Comparison of ENCODE assay signal across 8 cellular contexts in the genomic region with DNA sequence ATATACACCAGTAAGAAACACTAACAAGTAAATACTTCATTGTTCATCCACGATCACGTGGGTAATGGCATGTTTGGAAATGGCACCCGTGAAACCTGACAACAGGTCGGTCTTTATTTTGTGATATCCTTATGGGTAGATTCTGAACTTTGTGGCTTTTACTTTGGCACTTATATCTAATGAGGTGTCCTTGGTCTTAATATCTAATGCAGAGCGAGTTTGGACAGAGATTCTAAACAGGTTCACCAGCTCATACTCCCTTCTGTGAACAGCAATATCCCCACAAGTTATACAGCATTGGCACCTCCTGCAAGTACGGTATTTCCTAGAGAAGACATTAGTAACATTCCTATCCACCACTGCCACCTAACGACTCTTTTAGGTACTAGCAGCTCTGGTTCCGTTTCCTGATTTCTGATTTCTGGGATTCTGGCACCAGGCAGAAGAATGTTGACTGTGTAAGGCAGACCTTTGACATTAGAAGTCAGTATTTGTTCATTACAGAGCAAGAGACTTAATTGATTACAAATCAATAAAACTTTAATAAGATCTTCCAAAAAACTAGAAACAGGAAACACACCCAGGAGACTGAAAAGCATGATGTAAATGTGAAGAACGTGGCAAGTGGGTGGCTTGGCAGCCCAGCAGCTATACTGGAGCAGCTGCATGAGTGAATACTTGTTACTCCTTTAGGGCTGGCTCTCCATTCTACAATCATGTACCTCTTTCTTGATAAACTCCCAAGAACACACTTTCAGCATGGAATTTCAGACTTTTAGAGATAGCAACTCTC. TPM values are rescaled to one million over a fixed set of nuclear protein-coding genes. Genes with fewer than 3 reads are reported as not detected.
DNase-seq lines count a peak whose midpoint lies in the region; ATAC-seq and TF ChIP-seq lines count a peak whose summit lies in the region.

No MANE protein-coding gene starts in this region.

- no peak overlapping the region for H3K4me2 ChIP-seq in mesenchymal stem cell (ENCODE audit: low read length, poor library complexity, severe bottlenecking)

- H2AFZ ChIP-seq in mesenchymal stem cell (ENCODE audit: low read depth, low read length): no peak overlapping the region

- H3K9me3 ChIP-seq in effector memory CD4-positive, alpha-beta T cell (ENCODE audit: control insufficient read depth, low read length): no peaks in the 10 kb centered on the region
- no peaks in the 10 kb centered on the region for H3K9me3 ChIP-seq in mesenchymal stem cell (ENCODE audit: control insufficient read depth, low read length)
- no peaks in the 10 kb centered on the region for H3K9me3 ChIP-seq in thoracic aorta

- H3K9ac ChIP-seq in mesenchymal stem cell (ENCODE audit: low read length): peak overlapping the region; percentile 11

- no peak overlapping the region for H4K91ac ChIP-seq in mesenchymal stem cell (ENCODE audit: low read length)

- peak; percentile 91 for TF ChIP-seq CTCF in VCaP (conservative IDR thresholded peaks at IDR 0.05)
- peak; percentile 86 for TF ChIP-seq CTCF in thoracic aorta (IDR thresholded peaks at IDR 0.05)

- no peak overlapping the region for H2BK5ac ChIP-seq in mesenchymal stem cell (ENCODE audit: low read depth, low read length, poor library complexity, severe bottlenecking)

- no peak overlapping the region for H3K14ac ChIP-seq in mesenchymal stem cell (ENCODE audit: low read length in 2 of 2)

- H3K4ac ChIP-seq in mesenchymal stem cell (ENCODE audit: low read depth in 1 of 2, low read length in 2 of 2): no peak overlapping the region

- H3K23ac ChIP-seq in mesenchymal stem cell (ENCODE audit: low read length in 2 of 2): no peak overlapping the region

- H2AK5ac ChIP-seq in mesenchymal stem cell (ENCODE audit: low read length, severe bottlenecking): no peak overlapping the region

- no peak overlapping the region for H2BK15ac ChIP-seq in mesenchymal stem cell (ENCODE audit: low read depth, poor library complexity, severe bottlenecking)

- H2BK12ac ChIP-seq in mesenchymal stem cell (ENCODE audit: low read length in 2 of 2): no peak overlapping the region

- peak; percentile 18 for DNase-seq in activated CD4-positive, CD25-positive, alpha-beta regulatory T cell treated with anti-CD3 and anti-CD28 coated beads, Interleukin-2, amount 50 U/mL, for 16 hours (ENCODE audit: low read depth, low spot score)
- no peak for DNase-seq in activated CD4-positive, CD25-positive, alpha-beta regulatory T cell treated with anti-CD3 and anti-CD28 coated beads, Interleukin-2, amount 50 U/mL, for 72 hours
- DNase-seq in NCI-H2227 treated with DMSO at 0.1 percent for 48 hours (lab: John Stamatoyannopoulos, UW) (peak; percentile 78), mesenchymal stem cell (peak; percentile 76), thoracic aorta (ENCODE audit: low spot score) (no peak)
- DNase-seq in effector memory CD4-positive, alpha-beta T cell: peak in 2 of 3 donors; percentile 11 to 22

- WGBS in mesenchymal stem cell: 39% methylated on average over 7 of the region's 9 CpGs

- H3K18ac ChIP-seq in mesenchymal stem cell (ENCODE audit: low read depth in 1 of 2, low read length in 2 of 2): no peak overlapping the region

- no peaks in the 10 kb centered on the region for H3K27me3 ChIP-seq in effector memory CD4-positive, alpha-beta T cell (replicated peaks; ENCODE audit: control insufficient read depth, insufficient read depth, low read length, poor library complexity, severe bottlenecking)
- H3K27me3 ChIP-seq in mesenchymal stem cell (ENCODE audit: control insufficient read depth in 1 of 2, insufficient read depth in 1 of 2, low read length in 2 of 2): no peaks in the 10 kb centered on the region
- no peaks in the 10 kb centered on the region for H3K27me3 ChIP-seq in thoracic aorta (replicated peaks; ENCODE audit: insufficient read depth)

- no peak overlapping the region for H2BK120ac ChIP-seq in mesenchymal stem cell (ENCODE audit: low read depth, low read length)

- H4K8ac ChIP-seq in mesenchymal stem cell (ENCODE audit: low read length): no peak overlapping the region

- H3K4me3 ChIP-seq in effector memory CD4-positive, alpha-beta T cell (ENCODE audit: insufficient read depth, low read depth, low read length, poor library complexity, severe bottlenecking): no peak overlapping the region
- H3K4me3 ChIP-seq in mesenchymal stem cell (ENCODE audit: insufficient read depth in 1 of 2, low read depth in 1 of 2, low read length in 2 of 2) (no peak overlapping the region), thoracic aorta (no peak overlapping the region)

- ATAC-seq in HG02870 (IDR thresholded peaks at IDR 0.05; ENCODE audit: unreplicated experiment) (peak; percentile 66), thoracic aorta (ENCODE audit: insufficient number of reproducible peaks, low FRiP score, low read depth) (peak; percentile 72)

- no peaks in the 10 kb centered on the region for H3K36me3 ChIP-seq in effector memory CD4-positive, alpha-beta T cell (ENCODE audit: control insufficient read depth, insufficient read depth, low read length)
- peaks cover 0 to 7% of the 10 kb centered on the region in 2 experiments for H3K36me3 ChIP-seq in mesenchymal stem cell (ENCODE audit: control insufficient read depth in 1 of 2, insufficient read depth in 2 of 2, low read depth in 1 of 2, low read length in 2 of 2)
- peaks cover 6% of the 10 kb centered on the region for H3K36me3 ChIP-seq in thoracic aorta

- peaks cover 5% of the 10 kb centered on the region for H3K79me1 ChIP-seq in mesenchymal stem cell (replicated peaks; ENCODE audit: low read length, poor library complexity, severe bottlenecking)

- H3K27ac ChIP-seq in VCaP (peak overlapping the region; percentile 49), mesenchymal stem cell (ENCODE audit: low read length, poor library complexity, severe bottlenecking) (no peak overlapping the region), thoracic aorta (no peak overlapping the region)
- H3K27ac ChIP-seq in effector memory CD4-positive, alpha-beta T cell (ENCODE audit: insufficient read depth, low read length, poor library complexity, severe bottlenecking): no peak overlapping the region

- no peaks in the 10 kb centered on the region for H3K4me1 ChIP-seq in effector memory CD4-positive, alpha-beta T cell (ENCODE audit: control insufficient read depth, insufficient read depth, low read length, poor library complexity, severe bottlenecking)
- H3K4me1 ChIP-seq in mesenchymal stem cell (ENCODE audit: control insufficient read depth, insufficient read depth, low read depth, low read length): no peaks in the 10 kb centered on the region
- peaks cover 7 to 18% of the 10 kb centered on the region in 2 donors for H3K4me1 ChIP-seq in thoracic aorta (ENCODE audit: control insufficient read depth in 1 of 2, low read depth in 2 of 2)

RNA-seq across cellular contexts. Expression of a gene that starts 2.5 kb away (rescaled TPM):
- polyA plus RNA-seq in mesenchymal stem cell (2013, experiment 1 of 2): 5.0 TPM
- polyA plus RNA-seq in mesenchymal stem cell (2013, experiment 2 of 2): 5.8 TPM
- 10 to 100 TPM; 13.5 to 15.7 TPM for total RNA-seq in thoracic aorta

RNA-seq across cellular contexts. Expression of a gene that starts 6.7 kb away (rescaled TPM):
- polyA plus RNA-seq in mesenchymal stem cell (2013, experiment 1 of 2): 13.8 TPM
- 15.4 TPM for polyA plus RNA-seq in mesenchymal stem cell (2013, experiment 2 of 2)
- total RNA-seq in thoracic aorta: 10 to 100 TPM; 45.6 to 66.4 TPM

RNA-seq across cellular contexts. Expression of a gene that starts 49.6 kb away (rescaled TPM):
- not detected for polyA plus RNA-seq in mesenchymal stem cell (2013, experiment 1 of 2)
- polyA plus RNA-seq in mesenchymal stem cell (2013, experiment 2 of 2): not detected
- not detected for total RNA-seq in thoracic aorta

RNA-seq across cellular contexts. Expression of a gene that starts 54.6 kb away (rescaled TPM):
- not detected for polyA plus RNA-seq in mesenchymal stem cell (2013, experiment 1 of 2)
- not detected for polyA plus RNA-seq in mesenchymal stem cell (2013, experiment 2 of 2)
- not detected for total RNA-seq in thoracic aorta

Comparison
In these comparisons a context has a peak if more than half of its experiments do, and no peak if none do; other contexts are left out.
1. DNase-seq: peak in activated CD4-positive, CD25-positive, alpha-beta regulatory T cell treated with anti-CD3 and anti-CD28 coated beads, Interleukin-2, amount 50 U/mL, for 16 hours (single experiment), NCI-H2227 treated with DMSO at 0.1 percent for 48 hours (single experiment), effector memory CD4-positive, alpha-beta T cell (2 of 3) and mesenchymal stem cell (single experiment); none in activated CD4-positive, CD25-positive, alpha-beta regulatory T cell treated with anti-CD3 and anti-CD28 coated beads, Interleukin-2, amount 50 U/mL, for 72 hours (single experiment) and thoracic aorta (single experiment).